Comparison of ENCODE assay signal across 9 cellular contexts in genomic region chr9:71685394-71685793, GRCh38.
DNase-seq lines count a peak whose midpoint lies in the region; ATAC-seq and TF ChIP-seq lines count a peak whose summit lies in the region.
"Had no signal": no experiment of that assay in that cellular context is flagged by ENCODE, and none has a peak within 500 bp of the region (broad histone marks: within the 10 kb centered on the region; RNA-seq: fewer than 3 reads in every experiment).

No MANE protein-coding gene starts in this region.

- peaks cover 25 to 31% of the 10 kb centered on the region in 2 donors for H3K4me1 ChIP-seq in naive thymus-derived CD4-positive, alpha-beta T cell (ENCODE audit: control insufficient read depth in 2 of 2, insufficient read depth in 2 of 2, low read length in 2 of 2)

- TF ChIP-seq CTCF in GM12865 (IDR thresholded peaks at IDR 0.05; ENCODE audit: insufficient read depth, low read depth, low read length, missing control alignments), result no peak

- no peak overlapping the region for H3K4me3 ChIP-seq in GM12865 (ENCODE audit: low read depth, low read length)
- no peak overlapping the region for H3K4me3 ChIP-seq in naive thymus-derived CD4-positive, alpha-beta T cell (ENCODE audit: low read length)
- H3K4me3 ChIP-seq: left lung had no signal

- intact Hi-C loops in activated CD4-positive, alpha-beta memory T cell treated with anti-CD3 and anti-CD28 coated beads for 36 hours (cut with micrococcal nuclease), result loop anchor here (2.0 to 10.0 kb wide), 4 partner anchors 37 to 229 kb away; partner anchors contain the start of genes ABHD17B, C9orf85 and CEMIP2
- intact Hi-C loops in naive thymus-derived CD4-positive, alpha-beta T cell (cut with micrococcal nuclease), result loop anchor here in 1 of 2 donors (1.0 to 5.0 kb wide), 5 partner anchors 13 to 682 kb away; partner anchors contain the start of gene ZFAND5

- peaks cover 8 to 14% (median 13%) of the 10 kb centered on the region in 3 experiments for H3K36me3 ChIP-seq in naive thymus-derived CD4-positive, alpha-beta T cell (ENCODE audit: control insufficient read depth in 2 of 3, insufficient read depth in 3 of 3, low read length in 3 of 3)

- peak; percentile 40 for ATAC-seq in HG03139 (IDR thresholded peaks at IDR 0.05; ENCODE audit: unreplicated experiment)
- ATAC-seq in naive thymus-derived CD4-positive, alpha-beta T cell, result peak; percentile 92
- ATAC-seq in HG02588 (IDR thresholded peaks at IDR 0.05; ENCODE audit: unreplicated experiment), result no peak
- ATAC-seq in HG03039 (IDR thresholded peaks at IDR 0.05; ENCODE audit: unreplicated experiment), result no peak
- ATAC-seq: left lung had no signal

- H3K4me3 Mint-ChIP-seq in activated CD4-positive, alpha-beta memory T cell treated with anti-CD3 and anti-CD28 coated beads for 36 hours, result no peak overlapping the region
- H3K4me3 Mint-ChIP-seq in naive thymus-derived CD4-positive, alpha-beta T cell, result peak overlapping the region; percentile 37 to 75 (median 60)

- POLR2A ChIA-PET in activated CD4-positive, alpha-beta memory T cell treated with anti-CD3 and anti-CD28 coated beads for 36 hours (lab: Charles Lee), result interaction anchor here (0.8 to 1.4 kb wide), 3 partner anchors 81 to 83 kb away, joined by 3 to 4 read pairs (median 4); partner anchors contain the start of gene CEMIP2
- POLR2A ChIA-PET in naive thymus-derived CD4-positive, alpha-beta T cell (lab: Charles Lee), result interaction anchor here (0.7 to 1.3 kb wide), 4 partner anchors 8 to 172 kb away, joined by 3 read pairs; no protein-coding TSS in a partner anchor

- DNase-seq in GM12865 (ENCODE audit: low read depth) (peak; percentile 4), HK-2 (ENCODE audit: unreplicated experiment) (no peak)
- peak; percentile 52 for DNase-seq in activated CD4-positive, alpha-beta memory T cell treated with anti-CD3 and anti-CD28 coated beads for 36 hours
- peak in 7 of 9 donors; percentile 46 to 76 (median 67) for DNase-seq in naive thymus-derived CD4-positive, alpha-beta T cell
- DNase-seq: left lung, NCI-H2081 treated with DMSO at 0.1 percent for 48 hours had no signal

- H3K36me3 Mint-ChIP-seq in activated CD4-positive, alpha-beta memory T cell treated with anti-CD3 and anti-CD28 coated beads for 36 hours, result peaks cover 49% of the 10 kb centered on the region
- peaks cover 5 to 54% (median 36%) of the 10 kb centered on the region in 5 donors for H3K36me3 Mint-ChIP-seq in naive thymus-derived CD4-positive, alpha-beta T cell

- no peaks in the 10 kb centered on the region for H3K9me3 Mint-ChIP-seq in activated CD4-positive, alpha-beta memory T cell treated with anti-CD3 and anti-CD28 coated beads for 36 hours
- H3K9me3 Mint-ChIP-seq in naive thymus-derived CD4-positive, alpha-beta T cell, result no peaks in the 10 kb centered on the region

- no peaks in the 10 kb centered on the region for H3K27me3 ChIP-seq in naive thymus-derived CD4-positive, alpha-beta T cell (ENCODE audit: control insufficient read depth in 2 of 2, insufficient read depth in 2 of 2, low read length in 2 of 2)
- H3K27me3 ChIP-seq: left lung had no signal

- H3K27ac Mint-ChIP-seq in activated CD4-positive, alpha-beta memory T cell treated with anti-CD3 and anti-CD28 coated beads for 36 hours, result peak overlapping the region; percentile 46
- peak overlapping the region in 7 of 9 donors; percentile 6 to 72 (median 36) for H3K27ac Mint-ChIP-seq in naive thymus-derived CD4-positive, alpha-beta T cell

- CTCF ChIA-PET in activated CD4-positive, alpha-beta memory T cell treated with anti-CD3 and anti-CD28 coated beads for 36 hours (lab: Charles Lee), result interaction anchor here (0.7 to 2.2 kb wide), 5 partner anchors 18 to 401 kb away, joined by 3 to 9 read pairs (median 3); no protein-coding TSS in a partner anchor
- CTCF ChIA-PET in naive thymus-derived CD4-positive, alpha-beta T cell (lab: Charles Lee), result interaction anchor here (2.8 kb wide), 1 partner anchor 81 kb away, joined by 11 read pairs; no protein-coding TSS in a partner anchor

- peaks cover 48% of the 10 kb centered on the region for H3K4me1 Mint-ChIP-seq in activated CD4-positive, alpha-beta memory T cell treated with anti-CD3 and anti-CD28 coated beads for 36 hours (ENCODE audit: low read depth)
- H3K4me1 Mint-ChIP-seq in naive thymus-derived CD4-positive, alpha-beta T cell, result peaks cover 29 to 76% (median 68%) of the 10 kb centered on the region in 7 donors

- H3K9me3 ChIP-seq in naive thymus-derived CD4-positive, alpha-beta T cell (ENCODE audit: control insufficient read depth in 2 of 3, low read length in 3 of 3), result no peaks in the 10 kb centered on the region
- H3K9me3 ChIP-seq: left lung had no signal

- no peak overlapping the region for H3K27ac ChIP-seq in naive thymus-derived CD4-positive, alpha-beta T cell (ENCODE audit: low read depth, low read length)

- H3K27me3 Mint-ChIP-seq in activated CD4-positive, alpha-beta memory T cell treated with anti-CD3 and anti-CD28 coated beads for 36 hours, result no peaks in the 10 kb centered on the region
- H3K27me3 Mint-ChIP-seq in naive thymus-derived CD4-positive, alpha-beta T cell, result no peaks in the 10 kb centered on the region

Comparison
In these comparisons a context has a peak if more than half of its experiments do, and no peak if none do; other contexts are left out.
1. ATAC-seq: peak in HG03139 (single experiment) and naive thymus-derived CD4-positive, alpha-beta T cell (single experiment); none in HG02588 (single experiment) and HG03039 (single experiment).